17 cellular contexts compared by ENCODE assay signal in the genomic region with DNA sequence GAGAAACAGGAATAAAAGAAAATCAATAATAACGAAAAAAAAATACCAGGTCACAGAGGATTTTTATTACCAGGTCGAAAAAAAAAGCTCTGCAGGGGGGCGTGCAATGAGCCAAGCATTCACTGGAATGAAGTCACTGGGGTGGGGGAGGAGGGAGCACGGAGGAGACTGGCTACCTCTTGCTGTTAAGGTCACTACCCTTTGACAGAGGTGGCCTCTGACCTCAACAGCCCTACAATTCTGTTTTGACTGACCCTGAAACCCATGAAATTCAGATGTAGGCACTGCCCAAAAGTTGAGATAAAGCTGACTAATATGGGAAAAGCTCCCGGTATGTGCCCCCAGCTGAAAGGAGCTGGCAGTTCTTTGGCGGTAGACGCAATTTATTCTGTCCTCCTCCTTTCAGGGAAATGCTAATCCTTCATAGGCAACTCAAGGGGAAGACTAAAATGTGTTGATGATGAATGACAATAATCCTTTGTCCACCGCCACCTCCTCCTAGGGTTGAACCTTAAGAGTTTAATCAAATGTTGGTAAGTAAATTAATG. TPM values are rescaled to one million over a fixed set of nuclear protein-coding genes. Genes with fewer than 3 reads are reported as not detected.
DNase-seq lines count a peak whose midpoint lies in the region; ATAC-seq and TF ChIP-seq lines count a peak whose summit lies in the region.
"Had no signal": no experiment of that assay in that cellular context is flagged by ENCODE, and none has a peak within 500 bp of the region (broad histone marks: within the 10 kb centered on the region; RNA-seq: fewer than 3 reads in every experiment).

No MANE protein-coding gene starts in this region.

- TF ChIP-seq EP300 in upper lobe of left lung (IDR thresholded peaks at IDR 0.05) = no peak

- H3K36me3 Mint-ChIP-seq in nephron progenitor cell (ENCODE audit: low read depth) = no peaks in the 10 kb centered on the region
- H3K36me3 Mint-ChIP-seq: CD4-positive, CD25-positive, alpha-beta regulatory T cell; naive B cell; stimulated activated naive B cell treated with anti-CD40 and anti-IgM and Interleukin-4, amounts not matched to agents 10 μg/mL and 1 μg/mL and 100 μg/mL, for 72 hours had no signal

- H3K9me2 ChIP-seq in PC-9 (ENCODE audit: insufficient read depth) (no peaks in the 10 kb centered on the region), Karpas-422 (replicated peaks; ENCODE audit: insufficient read depth, low read length) (no peaks in the 10 kb centered on the region)

- TF ChIP-seq CTCF in PC-9 (conservative IDR thresholded peaks at IDR 0.05) = no peak
- no peak for TF ChIP-seq CTCF in epithelial cell of proximal tubule (conservative IDR thresholded peaks at IDR 0.05; ENCODE audit: low read depth, low read length)
- no peak for TF ChIP-seq CTCF in nephron progenitor cell (IDR thresholded peaks at IDR 0.05)
- TF ChIP-seq CTCF in upper lobe of left lung (IDR thresholded peaks at IDR 0.05) = no peak

- no peaks in the 10 kb centered on the region for H3K79me2 ChIP-seq in PC-9 (ENCODE audit: low read depth)
- no peaks in the 10 kb centered on the region for H3K79me2 ChIP-seq in Karpas-422 (ENCODE audit: low read length)

- BruUV-seq in PC-9 (replicated peaks; lab: Mats Ljungman, UMichigan) = no TSS peak

- intact Hi-C loops in PC-9 (cut with micrococcal nuclease; ENCODE audit: unreplicated experiment) = no loop called here

- H4K20me1 ChIP-seq in PC-9 (ENCODE audit: insufficient read depth) (no peaks in the 10 kb centered on the region), Karpas-422 (ENCODE audit: insufficient read depth, low read depth, low read length) (no peaks in the 10 kb centered on the region)

- no peaks in the 10 kb centered on the region for H3K36me3 ChIP-seq in PC-9 (ENCODE audit: low read depth)
- no peaks in the 10 kb centered on the region for H3K36me3 ChIP-seq in upper lobe of left lung
- no peaks in the 10 kb centered on the region for H3K36me3 ChIP-seq in Karpas-422 (ENCODE audit: insufficient read depth, low read length)

- H3K27ac Mint-ChIP-seq in nephron progenitor cell = peak overlapping the region; percentile 38
- H3K27ac Mint-ChIP-seq: activated B cell treated with CpG ODN at 0.5 μM for 24 hours; CD4-positive, CD25-positive, alpha-beta regulatory T cell; naive B cell; stimulated activated naive B cell treated with anti-CD40 and anti-IgM and Interleukin-4, amounts not matched to agents 10 μg/mL and 1 μg/mL and 100 μg/mL, for 72 hours had no signal

- H3K4me3 Mint-ChIP-seq in nephron progenitor cell = peak overlapping the region; percentile 48
- H3K4me3 Mint-ChIP-seq: activated B cell treated with CpG ODN at 0.5 μM for 24 hours; naive B cell; stimulated activated naive B cell treated with anti-CD40 and anti-IgM and Interleukin-4, amounts not matched to agents 10 μg/mL and 1 μg/mL and 100 μg/mL, for 72 hours had no signal

- no peak overlapping the region for H3K9ac ChIP-seq in Karpas-422 (ENCODE audit: low read length)

- H2AFZ ChIP-seq in PC-9 = no peak overlapping the region
- no peak overlapping the region for H2AFZ ChIP-seq in Karpas-422 (ENCODE audit: low read length)

- H3K9me3 Mint-ChIP-seq in nephron progenitor cell = no peaks in the 10 kb centered on the region
- H3K9me3 Mint-ChIP-seq: activated B cell treated with CpG ODN at 0.5 μM for 24 hours; CD4-positive, CD25-positive, alpha-beta regulatory T cell; stimulated activated naive B cell treated with anti-CD40 and anti-IgM and Interleukin-4, amounts not matched to agents 10 μg/mL and 1 μg/mL and 100 μg/mL, for 72 hours had no signal

- H3K4me3 ChIP-seq in PC-9 (no peak overlapping the region), epithelial cell of proximal tubule (ENCODE audit: low read depth, low read length) (no peak overlapping the region), upper lobe of left lung (no peak overlapping the region), Karpas-422 (ENCODE audit: low read length) (no peak overlapping the region)

- H3K27me3 ChIP-seq in PC-9 (ENCODE audit: insufficient read depth, low read depth) = 0 out of 2 replicates have a peak, but pooled peaks cover 3% of the 10 kb centered on the region
- no peaks in the 10 kb centered on the region for H3K27me3 ChIP-seq in upper lobe of left lung
- H3K27me3 ChIP-seq in Karpas-422 (ENCODE audit: low read length) = no peaks in the 10 kb centered on the region

- no peak overlapping the region for H3K27ac ChIP-seq in PC-9
- no peak overlapping the region for H3K27ac ChIP-seq in upper lobe of left lung
- H3K27ac ChIP-seq in Karpas-422 (ENCODE audit: low read length) = no peak overlapping the region
- H3K27ac ChIP-seq: RWPE1 had no signal

- WGBS in upper lobe of left lung, 2 donors = 64 to 66% methylated on average over 8 of the region's 8 CpGs

- no peaks in the 10 kb centered on the region for H3K4me1 ChIP-seq in PC-9 (replicated peaks; ENCODE audit: insufficient read depth)
- H3K4me1 ChIP-seq in upper lobe of left lung = peaks cover 0 to 27% (median 8%) of the 10 kb centered on the region in 4 donors
- H3K4me1 ChIP-seq in Karpas-422 (ENCODE audit: low read length) = peaks cover 9% of the 10 kb centered on the region

- no peaks in the 10 kb centered on the region for H3K9me3 ChIP-seq in PC-9 (ENCODE audit: insufficient read depth, low read depth)
- H3K9me3 ChIP-seq in upper lobe of left lung = no peaks in the 10 kb centered on the region
- no peaks in the 10 kb centered on the region for H3K9me3 ChIP-seq in Karpas-422 (ENCODE audit: low read length)

- no peak for TF ChIP-seq POLR2A in upper lobe of left lung (IDR thresholded peaks at IDR 0.05)

- H3K27me3 Mint-ChIP-seq in nephron progenitor cell (ENCODE audit: low read depth, poor library complexity) = no peaks in the 10 kb centered on the region
- H3K27me3 Mint-ChIP-seq: CD4-positive, CD25-positive, alpha-beta regulatory T cell had no signal

- DNase-seq in ELR (ENCODE audit: low read depth) (peak; percentile 36), PC-9 (peak; percentile 2 to 51), epithelial cell of proximal tubule (ENCODE audit: low read depth) (peak; percentile 74), nephron progenitor cell (peak; percentile 49), AML-193 (lab: John Stamatoyannopoulos, UW) (no peak), upper lobe of left lung (no peak), Karpas-422 (no peak)
- DNase-seq: activated B cell treated with CpG ODN at 0.5 μM for 24 hours; activated effector memory CD4-positive, alpha-beta T cell treated with anti-CD3 and anti-CD28 coated beads, Interleukin-2, amount 50 U/mL, for 16 hours; CD4-positive, CD25-positive, alpha-beta regulatory T cell; dermis blood vessel endothelial cell; hippocampal formation; naive B cell; NCI-H2107; stimulated activated naive B cell treated with anti-CD40 and anti-IgM and Interleukin-4, amounts not matched to agents 10 μg/mL and 1 μg/mL and 100 μg/mL, for 72 hours had no signal

- H3K4me2 ChIP-seq in PC-9 (no peak overlapping the region), Karpas-422 (ENCODE audit: low read depth, low read length, poor library complexity, severe bottlenecking) (no peak overlapping the region)

- ATAC-seq in upper lobe of left lung (ENCODE audit: low FRiP score in 2 of 2) (no peak), HG02623 (IDR thresholded peaks at IDR 0.05; ENCODE audit: unreplicated experiment) (no peak)
- ATAC-seq: stimulated activated naive B cell treated with anti-CD40 and anti-IgM and Interleukin-4, amounts not matched to agents 10 μg/mL and 1 μg/mL and 100 μg/mL, for 72 hours had no signal

- H3F3A ChIP-seq in PC-9 (ENCODE audit: insufficient read depth, low read depth) = no peaks in the 10 kb centered on the region

- CTCF ChIA-PET in PC-9 (lab: Charles Lee) = no interaction called here

- POLR2A ChIA-PET in PC-9 (lab: Charles Lee; ENCODE audit: unreplicated experiment) = no interaction called here

- H3K4me1 Mint-ChIP-seq in nephron progenitor cell = peaks cover 43% of the 10 kb centered on the region
- H3K4me1 Mint-ChIP-seq: activated B cell treated with CpG ODN at 0.5 μM for 24 hours; naive B cell; stimulated activated naive B cell treated with anti-CD40 and anti-IgM and Interleukin-4, amounts not matched to agents 10 μg/mL and 1 μg/mL and 100 μg/mL, for 72 hours had no signal

RNA-seq across cellular contexts. Expression of a gene that starts 6.5 kb away (rescaled TPM):
- total RNA-seq in PC-9 (2021) (9.0 and 14.9 TPM in 2 replicates), epithelial cell of proximal tubule (6.5 and 12.2 TPM in 2 replicates), upper lobe of left lung (10 to 100 TPM in 4 of 6 donors, 1 to 10 TPM in 2; 7.8 to 27.2 (median 10.8) TPM)
- not detected in 2 replicates for total RNA-seq in Karpas-422 (2014; rRNA removed; shearing (Covaris generic); ENCODE audit: low replicate concordance)

Comparison
In these comparisons a context has a peak if more than half of its experiments do, and no peak if none do; other contexts are left out.
1. DNase-seq: peak in ELR (single experiment), PC-9 (2 of 2), epithelial cell of proximal tubule (single experiment) and nephron progenitor cell (single experiment); none in AML-193 (0 of 2), upper lobe of left lung (0 of 2) and Karpas-422 (single experiment).